Comparison of ENCODE assay signal across 9 cellular contexts in the genomic region with DNA sequence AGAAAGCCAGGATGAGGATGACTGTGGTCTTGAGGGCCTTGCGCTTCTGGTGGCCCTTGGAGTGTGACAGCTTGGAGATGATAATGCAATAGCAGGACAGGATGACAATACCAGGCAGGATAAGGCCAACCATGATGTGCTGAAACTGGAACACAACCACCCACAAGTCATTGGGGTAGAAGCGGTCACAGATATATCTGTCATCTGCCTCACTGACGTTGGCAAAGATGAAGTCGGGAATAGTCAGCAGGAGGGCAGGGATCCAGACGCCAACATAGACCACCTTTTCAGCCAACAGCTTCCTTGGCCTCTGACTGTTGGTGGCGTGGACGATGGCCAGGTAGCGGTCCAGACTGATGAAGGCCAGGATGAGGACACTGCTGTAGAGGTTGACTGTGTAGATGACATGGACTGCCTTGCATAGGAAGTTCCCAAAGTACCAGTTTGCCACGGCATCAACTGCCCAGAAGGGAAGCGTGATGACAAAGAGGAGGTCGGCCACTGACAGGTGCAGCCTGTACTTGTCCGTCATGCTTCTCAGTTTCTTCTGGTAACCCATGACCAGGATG. TPM values are rescaled to one million over a fixed set of nuclear protein-coding genes. Genes with fewer than 3 reads are reported as not detected.
DNase-seq lines count a peak whose midpoint lies in the region; ATAC-seq and TF ChIP-seq lines count a peak whose summit lies in the region.
"Had no signal": no experiment of that assay in that cellular context is flagged by ENCODE, and none has a peak within 500 bp of the region (broad histone marks: within the 10 kb centered on the region; RNA-seq: fewer than 3 reads in every experiment).

No MANE protein-coding gene starts in this region.

- intact Hi-C loops in CD14-positive monocyte (cut with micrococcal nuclease), result loop anchor here (5.0 to 10.0 kb wide), 11 partner anchors 60 to 370 kb away; partner anchors contain the start of genes DARS1 (in 1 of the 2) and UBXN4 (in 1 of the 2)
- intact Hi-C loops in naive thymus-derived CD4-positive, alpha-beta T cell (cut with micrococcal nuclease), result loop anchor here (5.0 kb wide), 2 partner anchors 373 to 1063 kb away; partner anchors contain the start of genes RAB3GAP1 (in 1 of the 2) and UBXN4 (in 1 of the 2)

- peaks cover 58% of the 10 kb centered on the region for H3K4me1 Mint-ChIP-seq in CD14-positive monocyte
- H3K4me1 Mint-ChIP-seq in activated T-helper 17 cell treated with anti-CD3 and anti-CD28 coated beads, Interleukin-2, amount 50 U/mL, for 72 hours, result peaks cover 28% of the 10 kb centered on the region
- peaks cover 23 to 57% (median 52%) of the 10 kb centered on the region in 7 donors for H3K4me1 Mint-ChIP-seq in naive thymus-derived CD4-positive, alpha-beta T cell

- TF ChIP-seq CTCF in CD14-positive monocyte (IDR thresholded peaks at IDR 0.05), result no peak

- DNase-seq in CD14-positive monocyte (ENCODE audit: low spot score) (peak; percentile 81), H7 (no peak), DMS153 treated with DMSO at 0.1 percent for 48 hours (lab: John Stamatoyannopoulos, UW; ENCODE audit: unreplicated experiment) (no peak), NCI-H187 (lab: John Stamatoyannopoulos, UW) (no peak), mesenteric fat pad (ENCODE audit: low spot score) (no peak), C1 segment of cervical spinal cord (lab: John Stamatoyannopoulos, UW) (no peak)
- peak in 7 of 9 donors; percentile 13 to 59 (median 48) for DNase-seq in naive thymus-derived CD4-positive, alpha-beta T cell

- ATAC-seq in activated T-helper 17 cell treated with anti-CD3 and anti-CD28 coated beads, Interleukin-2, amount 50 U/mL, for 72 hours (replicated peaks), result no peak
- no peak for ATAC-seq in naive thymus-derived CD4-positive, alpha-beta T cell

- no peaks in the 10 kb centered on the region for H3K36me3 ChIP-seq in H7 (replicated peaks; ENCODE audit: control insufficient read depth, insufficient read depth, low read length)
- H3K36me3 ChIP-seq in naive thymus-derived CD4-positive, alpha-beta T cell (ENCODE audit: control insufficient read depth in 2 of 3, insufficient read depth in 3 of 3, low read length in 3 of 3), result peaks cover 22 to 43% (median 23%) of the 10 kb centered on the region in 3 experiments

- peaks cover 26 to 28% of the 10 kb centered on the region in 2 donors for H3K36me3 Mint-ChIP-seq in CD14-positive monocyte
- H3K36me3 Mint-ChIP-seq in activated T-helper 17 cell treated with anti-CD3 and anti-CD28 coated beads, Interleukin-2, amount 50 U/mL, for 72 hours (ENCODE audit: low read depth), result peaks cover 71% of the 10 kb centered on the region
- peaks cover 18 to 54% (median 37%) of the 10 kb centered on the region in 5 donors for H3K36me3 Mint-ChIP-seq in naive thymus-derived CD4-positive, alpha-beta T cell
- H3K36me3 Mint-ChIP-seq: mesothelial cell of epicardium had no signal

- H3K4me3 Mint-ChIP-seq in CD14-positive monocyte, result peak overlapping the region; percentile 92 to 98
- peak overlapping the region; percentile 94 for H3K4me3 Mint-ChIP-seq in activated T-helper 17 cell treated with anti-CD3 and anti-CD28 coated beads, Interleukin-2, amount 50 U/mL, for 72 hours
- H3K4me3 Mint-ChIP-seq in naive thymus-derived CD4-positive, alpha-beta T cell, result peak overlapping the region; percentile 84 to 100 (median 98)

- CTCF ChIA-PET in naive thymus-derived CD4-positive, alpha-beta T cell (lab: Charles Lee), result no interaction called here

- peaks cover 0 to 5% (median 0%) of the 10 kb centered on the region in 3 donors for H3K27me3 Mint-ChIP-seq in CD14-positive monocyte (ENCODE audit: low read depth in 3 of 3)
- no peaks in the 10 kb centered on the region for H3K27me3 Mint-ChIP-seq in activated T-helper 17 cell treated with anti-CD3 and anti-CD28 coated beads, Interleukin-2, amount 50 U/mL, for 72 hours
- peaks cover 0 to 10% (median 0%) of the 10 kb centered on the region in 5 donors for H3K27me3 Mint-ChIP-seq in naive thymus-derived CD4-positive, alpha-beta T cell

- peaks cover 0 to 3% (median 0%) of the 10 kb centered on the region in 7 donors for H3K9me3 Mint-ChIP-seq in CD14-positive monocyte
- H3K9me3 Mint-ChIP-seq in activated T-helper 17 cell treated with anti-CD3 and anti-CD28 coated beads, Interleukin-2, amount 50 U/mL, for 72 hours, result no peaks in the 10 kb centered on the region
- peaks cover 0 to 31% (median 0%) of the 10 kb centered on the region in 11 donors for H3K9me3 Mint-ChIP-seq in naive thymus-derived CD4-positive, alpha-beta T cell
- H3K9me3 Mint-ChIP-seq: mesothelial cell of epicardium had no signal

- POLR2A ChIA-PET in naive thymus-derived CD4-positive, alpha-beta T cell (lab: Charles Lee), result interaction anchor here (1.0 to 2.7 kb wide), 8 partner anchors 10 to 269 kb away, joined by 3 to 10 read pairs (median 6); partner anchors contain the start of gene DARS1

- peaks cover 29 to 38% of the 10 kb centered on the region in 2 donors for H3K4me1 ChIP-seq in naive thymus-derived CD4-positive, alpha-beta T cell (ENCODE audit: control insufficient read depth in 2 of 2, insufficient read depth in 2 of 2, low read length in 2 of 2)

- H3K27ac Mint-ChIP-seq in CD14-positive monocyte, result peak overlapping the region; percentile 93 to 97 (median 95)
- peak overlapping the region; percentile 96 for H3K27ac Mint-ChIP-seq in activated T-helper 17 cell treated with anti-CD3 and anti-CD28 coated beads, Interleukin-2, amount 50 U/mL, for 72 hours
- peak overlapping the region; percentile 88 to 100 (median 99) for H3K27ac Mint-ChIP-seq in naive thymus-derived CD4-positive, alpha-beta T cell
- H3K27ac Mint-ChIP-seq: mesothelial cell of epicardium had no signal

- H3K27ac ChIP-seq in naive thymus-derived CD4-positive, alpha-beta T cell (ENCODE audit: low read depth, low read length), result peak overlapping the region; percentile 94

- H3K4me3 ChIP-seq in H7 (ENCODE audit: insufficient read depth, low read depth, low read length), result peak overlapping the region; percentile 19; the same call in 1 of the 2 replicates
- peak overlapping the region; percentile 89 for H3K4me3 ChIP-seq in naive thymus-derived CD4-positive, alpha-beta T cell (ENCODE audit: low read length)

- H3K9me3 ChIP-seq in naive thymus-derived CD4-positive, alpha-beta T cell (ENCODE audit: control insufficient read depth in 2 of 3, low read length in 3 of 3), result no peaks in the 10 kb centered on the region

- peaks cover 50% of the 10 kb centered on the region for H3K27me3 ChIP-seq in H7 (ENCODE audit: control insufficient read depth, insufficient read depth, low read length)
- H3K27me3 ChIP-seq in naive thymus-derived CD4-positive, alpha-beta T cell (ENCODE audit: control insufficient read depth in 2 of 2, insufficient read depth in 2 of 2, low read length in 2 of 2), result no peaks in the 10 kb centered on the region

RNA-seq across cellular contexts. Expression of gene CXCR4, which starts 2.7 kb away (rescaled TPM):
- polyA plus RNA-seq in CD14-positive monocyte, result 100 to 1,000 TPM; 140 to 391 TPM
- total RNA-seq in H7 (2014; rRNA removed; shearing (Covaris generic)), result 9.6 and 62.1 TPM in 2 replicates
- 100 to 1,000 TPM; 330 to 360 TPM for total RNA-seq in activated T-helper 17 cell treated with anti-CD3 and anti-CD28 coated beads, Interleukin-2, amount 50 U/mL, for 72 hours
- total RNA-seq in naive thymus-derived CD4-positive, alpha-beta T cell, result 1,000 to 10,000 TPM in 1 of 5 experiments, 100 to 1,000 TPM in 4; 239 to 1,323 (median 255) TPM
- polyA plus RNA-seq in naive thymus-derived CD4-positive, alpha-beta T cell, result 100 to 1,000 TPM; 368 to 502 TPM
- total RNA-seq in mesenteric fat pad, result 13.2 TPM

Comparison
In these comparisons a context has a peak if more than half of its experiments do, and no peak if none do; other contexts are left out.
1. DNase-seq: peak in CD14-positive monocyte (single experiment) and naive thymus-derived CD4-positive, alpha-beta T cell (7 of 9); none in H7 (single experiment), DMS153 treated with DMSO at 0.1 percent for 48 hours (single experiment), NCI-H187 (0 of 2), mesenteric fat pad (single experiment) and C1 segment of cervical spinal cord (0 of 14).
2. Peak in every context shown above with its lines, with median percentiles within 50 percentile points of each other: H3K27ac Mint-ChIP-seq and H3K4me3 Mint-ChIP-seq.